Comparison of ENCODE assay signal across 8 cellular contexts in the genomic region with DNA sequence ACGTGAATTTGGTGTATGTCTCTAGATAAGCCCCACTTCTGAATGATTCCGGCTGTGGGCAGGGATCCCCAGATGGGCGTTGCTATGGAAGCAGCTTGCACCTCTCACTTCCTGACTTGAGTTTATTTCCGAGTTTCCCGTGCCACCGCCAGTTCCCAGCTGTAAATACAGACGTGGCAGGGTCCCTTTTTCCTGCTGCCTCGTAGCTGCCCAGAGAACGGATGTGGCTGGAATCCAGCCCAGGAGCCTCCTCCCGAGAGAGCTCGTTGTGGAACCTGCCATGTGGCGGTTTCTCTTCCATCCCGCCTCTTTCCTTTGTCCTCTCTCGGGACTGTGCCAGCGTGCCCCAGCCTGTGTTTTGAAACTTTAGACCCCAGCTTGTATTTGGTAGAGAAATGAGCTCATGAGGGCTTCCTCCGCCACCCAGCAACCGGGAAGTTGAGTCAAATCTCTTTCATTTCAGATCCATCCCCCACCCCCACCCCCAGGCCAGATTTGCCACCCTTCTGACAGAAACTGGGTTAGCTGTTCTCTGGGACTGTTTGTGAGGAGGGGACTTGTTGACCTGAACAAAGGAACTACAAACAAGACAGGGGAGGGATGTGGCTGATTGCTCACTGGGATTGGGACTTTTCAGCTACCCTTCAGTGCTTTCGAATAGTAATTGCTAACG.
DNase-seq lines count a peak whose midpoint lies in the region; ATAC-seq, FAIRE-seq and TF ChIP-seq lines count a peak whose summit lies in the region.

No MANE protein-coding gene starts in this region.

- H3K27ac ChIP-seq in HUES6 (ENCODE audit: low read depth, low read length), result peak overlapping the region; percentile 76
- peak overlapping the region; percentile 50 to 92 for H3K27ac ChIP-seq in coronary artery
- peak overlapping the region; percentile 52 to 86 (median 83) for H3K27ac ChIP-seq in stomach

- no peak overlapping the region for H3K4me3 Mint-ChIP-seq in Caco-2 (ENCODE audit: unreplicated experiment)

- peak; percentile 92 for DNase-seq in DMS53 (lab: John Stamatoyannopoulos, UW)
- peak; percentile 90 for DNase-seq in RCC 7860 (ENCODE audit: low spot score)
- peak; percentile 80 for DNase-seq in coronary artery (ENCODE audit: low spot score)
- no peak for DNase-seq in left lobe of liver (ENCODE audit: low spot score)
- DNase-seq in stomach, result peak; percentile 77
- DNase-seq in Caco-2, result no peak

- no peaks in the 10 kb centered on the region for H3K27me3 Mint-ChIP-seq in Caco-2 (ENCODE audit: insufficient read depth, unreplicated experiment)

- intact Hi-C loops in stomach (cut with DNase I; ENCODE audit: low total_unique reads) (no loop called here), Caco-2 (cut with micrococcal nuclease; ENCODE audit: unreplicated experiment) (no loop called here)

- peaks cover 14% of the 10 kb centered on the region for H3K4me1 Mint-ChIP-seq in Caco-2 (ENCODE audit: low read depth, unreplicated experiment)

- no peak for TF ChIP-seq POLR2A in stomach (IDR thresholded peaks at IDR 0.05)

- no TSS peak for BruUV-seq in Caco-2 (replicated peaks; lab: Mats Ljungman, UMichigan)

- FAIRE-seq in RCC 7860 (lab: Jason Lieb, UNC), result peak; percentile 51

- POLR2A ChIA-PET in Caco-2 (lab: Charles Lee), result interaction anchor here (1.7 kb wide), 1 partner anchor 72 kb away, joined by 9 read pairs; no protein-coding TSS in a partner anchor

- peak overlapping the region; percentile 45 for H3K4me3 ChIP-seq in HUES6 (ENCODE audit: low read depth, low read length)
- peak overlapping the region; percentile 69 for H3K4me3 ChIP-seq in coronary artery
- H3K4me3 ChIP-seq in stomach, result peak overlapping the region; percentile 32 to 38 (median 36)
- H3K4me3 ChIP-seq in Caco-2 (ENCODE audit: low read depth, low read length), result no peak overlapping the region

- TF ChIP-seq CTCF in coronary artery (IDR thresholded peaks at IDR 0.05), result no peak
- TF ChIP-seq CTCF in stomach (IDR thresholded peaks at IDR 0.05), result no peak
- no peak for TF ChIP-seq CTCF in Caco-2 (IDR thresholded peaks at IDR 0.05; ENCODE audit: insufficient read depth in 1 of 2, low read depth in 1 of 2, low read length in 1 of 2, severe bottlenecking in 1 of 2, unreplicated experiment in 1 of 2)

- ATAC-seq in left lobe of liver (peak; percentile 33), HG03442 (IDR thresholded peaks at IDR 0.05; ENCODE audit: unreplicated experiment) (no peak)

- no peaks in the 10 kb centered on the region for H3K27me3 ChIP-seq in HUES6 (ENCODE audit: control insufficient read depth, insufficient read depth, low read length)
- no peaks in the 10 kb centered on the region for H3K27me3 ChIP-seq in stomach
- no peaks in the 10 kb centered on the region for H3K27me3 ChIP-seq in Caco-2 (replicated peaks; ENCODE audit: control insufficient read depth, insufficient read depth, low read length)

- no peaks in the 10 kb centered on the region for H3K9me3 Mint-ChIP-seq in Caco-2 (ENCODE audit: unreplicated experiment)

- no peak overlapping the region for H3K27ac Mint-ChIP-seq in Caco-2 (ENCODE audit: unreplicated experiment)

- CTCF ChIA-PET in Caco-2 (lab: Charles Lee), result interaction anchor here (0.8 to 1.4 kb wide), 2 partner anchors 41 to 101 kb away, joined by 3 to 7 read pairs; no protein-coding TSS in a partner anchor

- peak overlapping the region; percentile 61 for H3K9ac ChIP-seq in HUES6 (ENCODE audit: low read length)

- H3K4me1 ChIP-seq in HUES6 (ENCODE audit: control insufficient read depth, insufficient read depth, low read length) (peaks cover 34% of the 10 kb centered on the region), stomach (peaks cover 16 to 25% (median 23%) of the 10 kb centered on the region in 4 donors), Caco-2 (peaks cover 11% of the 10 kb centered on the region)

- 7 to 9% (median 7%) methylated on average over 19 of the region's 19 CpGs for WGBS in stomach, 5 donors

- TF ChIP-seq EP300 in stomach (IDR thresholded peaks at IDR 0.05), result no peak

- H3K9me3 ChIP-seq in HUES6 (ENCODE audit: control insufficient read depth, insufficient read depth, low read depth, low read length), result no peaks in the 10 kb centered on the region
- H3K9me3 ChIP-seq in stomach, result no peaks in the 10 kb centered on the region
- H3K9me3 ChIP-seq in Caco-2, result no peaks in the 10 kb centered on the region

- H3K36me3 ChIP-seq in HUES6 (ENCODE audit: control insufficient read depth, insufficient read depth, low read length) (no peaks in the 10 kb centered on the region), stomach (no peaks in the 10 kb centered on the region), Caco-2 (ENCODE audit: control insufficient read depth, insufficient read depth, low read length) (no peaks in the 10 kb centered on the region; the same call in 1 of the 2 replicates)

- peaks cover 47% of the 10 kb centered on the region for H3K36me3 Mint-ChIP-seq in Caco-2 (ENCODE audit: insufficient read depth, unreplicated experiment)

Comparison
In these comparisons a context has a peak if more than half of its experiments do, and no peak if none do; other contexts are left out.
1. DNase-seq: peak in DMS53 (single experiment), RCC 7860 (single experiment), coronary artery (single experiment) and stomach (single experiment); none in left lobe of liver (single experiment) and Caco-2 (0 of 2).
2. Peak in every context shown above with its lines, with median percentiles within 50 percentile points of each other: H3K27ac ChIP-seq.